In genomic region chr2:106852103-106852502, GRCh38 we compare ENCODE assay signal across 1 cellular context.
TF ChIP-seq lines count a peak whose summit lies in the region.

No MANE protein-coding gene starts in this region.

TF ChIP-seq in H1, 55 proteins besides CTCF, POLR2A, EP300 and RAD21:
- TF ChIP-seq E2F6 (IDR thresholded peaks at IDR 0.05) (peak; percentile 58; the same call in 1 of the 2 replicates), TBP (IDR thresholded peaks at IDR 0.05; ENCODE audit: low read depth, low read length) (no peak), HDAC6 (IDR thresholded peaks at IDR 0.05; ENCODE audit: low read depth, low read length) (no peak), YY1 (IDR thresholded peaks at IDR 0.05; ENCODE audit: low read depth, low read length) (no peak), CREB1 (IDR thresholded peaks at IDR 0.05) (no peak), CHD2 (IDR thresholded peaks at IDR 0.05; ENCODE audit: low read length) (no peak), GABPA (IDR thresholded peaks at IDR 0.05; ENCODE audit: borderline replicate concordance, insufficient read depth, low read length) (no peak), SAP30 (IDR thresholded peaks at IDR 0.05; ENCODE audit: insufficient read depth, insufficient replicate concordance, low read length) (no peak), EZH2 (IDR thresholded peaks at IDR 0.05; ENCODE audit: low read depth, low read length, severe bottlenecking) (no peak), CEBPB (IDR thresholded peaks at IDR 0.05; ENCODE audit: low read depth, low read length) (no peak), SP2 (IDR thresholded peaks at IDR 0.05; ENCODE audit: low read length) (no peak), POU5F1 (IDR thresholded peaks at IDR 0.05; ENCODE audit: low read depth, low read length) (no peak), SUZ12 (IDR thresholded peaks at IDR 0.05; ENCODE audit: low read length) (no peak), JUN (IDR thresholded peaks at IDR 0.05; ENCODE audit: low read depth, low read length) (no peak), HDAC2 (IDR thresholded peaks at IDR 0.05; ENCODE audit: borderline replicate concordance in 1 of 2, low read depth in 2 of 2, low read length in 2 of 2) (no peak), RNF2 (IDR thresholded peaks at IDR 0.05; ENCODE audit: borderline replicate concordance, low read depth, low read length, missing control alignments, poor library complexity, severe bottlenecking) (no peak), CBX8 (IDR thresholded peaks at IDR 0.05; ENCODE audit: borderline replicate concordance, low read depth, low read length) (no peak), ATF2 (IDR thresholded peaks at IDR 0.05; ENCODE audit: low read length) (no peak), RFX5 (IDR thresholded peaks at IDR 0.05; ENCODE audit: borderline replicate concordance, low read depth, low read length) (no peak), ATF3 (IDR thresholded peaks at IDR 0.05; ENCODE audit: insufficient read depth, low read depth, low read length) (no peak), CTBP2 (IDR thresholded peaks at IDR 0.05; ENCODE audit: borderline replicate concordance, insufficient read depth, insufficient read length, low read length) (no peak), TEAD4 (IDR thresholded peaks at IDR 0.05; ENCODE audit: low read depth, low read length) (0 out of 2 replicates have a peak, but pooled peaks have one; percentile 18), CHD1 (IDR thresholded peaks at IDR 0.05; ENCODE audit: low read depth, low read length) (no peak), SP1 (IDR thresholded peaks at IDR 0.05; ENCODE audit: low read depth, low read length) (0 out of 2 replicates have a peak, but pooled peaks have one; percentile 23), USF2 (IDR thresholded peaks at IDR 0.05; ENCODE audit: low read length) (no peak), MAX (IDR thresholded peaks at IDR 0.05) (peak; percentile 67), RBBP5 (IDR thresholded peaks at IDR 0.05; ENCODE audit: borderline replicate concordance, low read depth, low read length) (no peak), BRCA1 (IDR thresholded peaks at IDR 0.05; ENCODE audit: low read depth, low read length) (no peak), EGR1 (IDR thresholded peaks at IDR 0.05; ENCODE audit: borderline replicate concordance, low read depth, low read length) (no peak), JUND (IDR thresholded peaks at IDR 0.05; ENCODE audit: low read length) (no peak), NANOG (IDR thresholded peaks at IDR 0.05; ENCODE audit: insufficient read depth, low read depth, low read length, poor library complexity, severe bottlenecking) (no peak), FOSL1 (IDR thresholded peaks at IDR 0.05; ENCODE audit: insufficient read depth, low read depth, low read length) (no peak), BACH1 (IDR thresholded peaks at IDR 0.05; ENCODE audit: low read length) (no peak), SIX5 (IDR thresholded peaks at IDR 0.05; ENCODE audit: low read depth, low read length) (no peak), TCF12 (IDR thresholded peaks at IDR 0.05; ENCODE audit: low read depth, low read length) (no peak)
